In genomic region chr10:116708877-116709276, GRCh38 we compare ENCODE assay signal across 24 cellular contexts. TPM values are rescaled to one million over a fixed set of nuclear protein-coding genes. Genes with fewer than 3 reads are reported as not detected.
"Had no signal": no experiment of that assay in that cellular context is flagged by ENCODE, and none has a peak within 500 bp of the region (broad histone marks: within the 10 kb centered on the region; RNA-seq: fewer than 3 reads in every experiment).

No MANE protein-coding gene starts in this region.

- H3K4me1 Mint-ChIP-seq: activated CD4-positive, alpha-beta memory T cell treated with anti-CD3 and anti-CD28 coated beads, Interleukin-2, amount 10 ng/mL, durations not matched to agents 7 days and 5 days; activated CD4-positive, alpha-beta T cell treated with anti-CD3 and anti-CD28 coated beads for 36 hours; activated naive CD8-positive, alpha-beta T cell treated with anti-CD3 and anti-CD28 coated beads, Interleukin-2, amount 10 ng/mL, durations not matched to agents 7 days and 5 days had no signal

- H3K9me3 Mint-ChIP-seq: activated CD4-positive, alpha-beta memory T cell treated with anti-CD3 and anti-CD28 coated beads, Interleukin-2, amount 10 ng/mL, durations not matched to agents 7 days and 5 days; activated naive CD8-positive, alpha-beta T cell treated with anti-CD3 and anti-CD28 coated beads, Interleukin-2, amount 10 ng/mL, durations not matched to agents 7 days and 5 days; activated T-helper 2 cell treated with anti-CD3 and anti-CD28 coated beads, Interferon-gamma antibody, Interleukin-2, Interleukin-4, amounts not matched to agents 10 μg/mL and 5 μg/mL and 100 μg/mL, durations not matched to agents 14 hours and 24 hours and 36 hours had no signal

- ATAC-seq: activated CD4-positive, alpha-beta T cell treated with anti-CD3 and anti-CD28 coated beads for 36 hours had no signal

- H3K27ac ChIP-seq: breast epithelium, Peyer's patch, RWPE1, SJCRH30, VCaP had no signal

- H3K4me3 Mint-ChIP-seq: activated CD4-positive, alpha-beta memory T cell treated with anti-CD3 and anti-CD28 coated beads, Interleukin-2, amount 10 ng/mL, durations not matched to agents 7 days and 5 days; activated CD4-positive, alpha-beta T cell treated with anti-CD3 and anti-CD28 coated beads for 36 hours; activated naive CD8-positive, alpha-beta T cell treated with anti-CD3 and anti-CD28 coated beads, Interleukin-2, amount 10 ng/mL, durations not matched to agents 7 days and 5 days had no signal

- H3K27me3 ChIP-seq: breast epithelium, Peyer's patch, SJCRH30 had no signal

- H3K36me3 Mint-ChIP-seq: activated naive CD8-positive, alpha-beta T cell treated with anti-CD3 and anti-CD28 coated beads, Interleukin-2, amount 10 ng/mL, durations not matched to agents 7 days and 5 days had no signal

- H3K4me3 ChIP-seq: breast epithelium, Peyer's patch, SJCRH30 had no signal

- H3K4me2 ChIP-seq: SK-N-SH had no signal

- H3K9me3 ChIP-seq: breast epithelium, Peyer's patch, SJCRH30, SK-N-SH had no signal

- H3K27ac Mint-ChIP-seq: activated CD4-positive, alpha-beta memory T cell treated with anti-CD3 and anti-CD28 coated beads, Interleukin-2, amount 10 ng/mL, durations not matched to agents 7 days and 5 days; activated CD4-positive, alpha-beta T cell treated with anti-CD3 and anti-CD28 coated beads for 36 hours; activated naive CD8-positive, alpha-beta T cell treated with anti-CD3 and anti-CD28 coated beads, Interleukin-2, amount 10 ng/mL, durations not matched to agents 7 days and 5 days; activated T-helper 2 cell treated with anti-CD3 and anti-CD28 coated beads, Interferon-gamma antibody, Interleukin-2, Interleukin-4, amounts not matched to agents 10 μg/mL and 5 μg/mL and 100 μg/mL, durations not matched to agents 14 hours and 24 hours and 36 hours had no signal

- H3K9ac ChIP-seq: SK-N-SH had no signal

- H3K4me1 ChIP-seq: breast epithelium, Peyer's patch, SJCRH30 had no signal

- DNase-seq: activated CD4-positive, alpha-beta memory T cell treated with anti-CD3 and anti-CD28 coated beads, Interleukin-2, amount 10 ng/mL, durations not matched to agents 7 days and 5 days; activated CD4-positive, alpha-beta T cell treated with anti-CD3 and anti-CD28 coated beads for 36 hours; activated CD4-positive, alpha-beta T cell treated with anti-CD3 and anti-CD28 coated beads, Interleukin-2, amount 50 U/mL, for 1 hour; activated naive CD4-positive, alpha-beta T cell treated with anti-CD3 and anti-CD28 coated beads, Interleukin-2, amount 50 U/mL, for 16 hours; activated naive CD8-positive, alpha-beta T cell treated with anti-CD3 and anti-CD28 coated beads, Interleukin-2, amount 10 ng/mL, durations not matched to agents 7 days and 5 days; activated T-cell treated with anti-CD3 and anti-CD28 coated beads for 4 hours; activated T-cell treated with anti-CD3 and anti-CD28 coated beads, Interleukin-2, amount 50 U/mL, for 48 hours; aorta; Kasumi-1; KBM-7; NCI-H146; NCI-H187 treated with DMSO at 0.1 percent for 48 hours; NCI-H2081 treated with DMSO at 0.1 percent for 48 hours; NCI-H446; Peyer's patch; Right ventricle myocardium superior; SJCRH30; SK-N-SH; T-helper 1 cell had no signal

- H3K36me3 ChIP-seq: breast epithelium, Peyer's patch, SJCRH30 had no signal

RNA-seq across cellular contexts. Expression of gene HSPA12A, which starts 33.5 kb away (rescaled TPM):
- total RNA-seq: activated CD8-positive, alpha-beta memory T cell treated with anti-CD3 and anti-CD28 coated beads for 36 hours had no signal
